In genomic region chr7:133064082-133064825, GRCh38 we compare ENCODE assay signal across 21 cellular contexts. TPM values are rescaled to one million over a fixed set of nuclear protein-coding genes. Genes with fewer than 3 reads are reported as not detected.
DNase-seq lines count a peak whose midpoint lies in the region; ATAC-seq, FAIRE-seq and TF ChIP-seq lines count a peak whose summit lies in the region.
"Had no signal": no experiment of that assay in that cellular context is flagged by ENCODE, and none has a peak within 500 bp of the region (broad histone marks: within the 10 kb centered on the region; RNA-seq: fewer than 3 reads in every experiment).

No MANE protein-coding gene starts in this region.

- H3K4me1 ChIP-seq in left ventricle myocardium inferior (peaks cover 70% of the 10 kb centered on the region), heart right ventricle (peaks cover 0 to 55% (median 37%) of the 10 kb centered on the region in 9 donors), K562 (replicated peaks in 1 of 2; ENCODE audit: control insufficient read depth in 2 of 2, insufficient read depth in 2 of 2, low read length in 2 of 2) (0 out of 5 replicates have a peak, but pooled peaks cover 0 to 2% of the 10 kb centered on the region in 2 experiments), HAP-1 (no peaks in the 10 kb centered on the region)

- H3K4me3 ChIP-seq in left ventricle myocardium inferior (no peak overlapping the region), heart right ventricle (no peak overlapping the region), K562 (no peak overlapping the region), HAP-1 (no peak overlapping the region)
- H3K4me3 ChIP-seq: BLaER1 treated with 17β-estradiol and CSF1 and Interleukin-3, amounts not matched to agents 10 nM and 100 nM had no signal

- H4K20me1 ChIP-seq in K562 (replicated peaks; ENCODE audit: control insufficient read depth, insufficient read depth, low read length): peaks cover 41% of the 10 kb centered on the region

- TF ChIP-seq RAD21 in K562 (CRISPR knock-in tag; conservative IDR thresholded peaks at IDR 0.05 in 1 of 2, IDR thresholded peaks at IDR 0.05 in 1 of 2): no peak

- intact Hi-C loops in left ventricle myocardium inferior (cut with micrococcal nuclease) (no loop called here), heart right ventricle (cut with DNase I) (no loop called here), K562 (cut with micrococcal nuclease) (no loop called here), left cardiac atrium (cut with DNase I) (no loop called here)

- TF ChIP-seq CTCF in left ventricle myocardium inferior (IDR thresholded peaks at IDR 0.05; ENCODE audit: borderline replicate concordance): no peak
- TF ChIP-seq CTCF in heart right ventricle (IDR thresholded peaks at IDR 0.05): no peak
- no peak for TF ChIP-seq CTCF in K562 (IDR thresholded peaks at IDR 0.05 in 2 of 3, conservative IDR thresholded peaks at IDR 0.05 in 1 of 3; ENCODE audit: insufficient read depth in 2 of 3, low read depth in 1 of 3, low read length in 3 of 3)

- no TSS peak for BruUV-seq in K562 (replicated peaks; lab: Mats Ljungman, UMichigan)

- peaks cover 23% of the 10 kb centered on the region for H3K36me3 ChIP-seq in left ventricle myocardium inferior
- peaks cover 0 to 33% (median 9%) of the 10 kb centered on the region in 9 donors for H3K36me3 ChIP-seq in heart right ventricle
- H3K36me3 ChIP-seq in K562 (ENCODE audit: control insufficient read depth, insufficient read depth, low read length): peaks cover 68% of the 10 kb centered on the region
- peaks cover 5% of the 10 kb centered on the region for H3K36me3 ChIP-seq in HAP-1 (replicated peaks)

- peaks cover 87% of the 10 kb centered on the region for H3K79me2 ChIP-seq in K562 (ENCODE audit: control insufficient read depth, insufficient read depth, low read length)

- no peak overlapping the region for H2AFZ ChIP-seq in K562 (ENCODE audit: low read depth, low read length)

- CTCF ChIA-PET in K562 (lab: Yijun Ruan, JAX; ENCODE audit: low intra/inter-chr PET ratio): no interaction called here

- POLR2A ChIA-PET in K562 (lab: Yijun Ruan, JAX): interaction anchor here (1.0 to 1.3 kb wide), 2 partner anchors 10 to 13 kb away, joined by 3 to 4 read pairs; no protein-coding TSS in a partner anchor

- peak overlapping the region; percentile 46 for H3K27ac ChIP-seq in left ventricle myocardium inferior (replicated peaks)
- peak overlapping the region in 4 of 10 donors; percentile 13 to 30 (median 16) for H3K27ac ChIP-seq in heart right ventricle
- no peak overlapping the region for H3K27ac ChIP-seq in K562 (ENCODE audit: extremely low read depth, low read depth, low read length)
- H3K27ac ChIP-seq: 22Rv1; BLaER1 treated with 17β-estradiol and CSF1 and Interleukin-3, amounts not matched to agents 10 nM and 100 nM; HL-60 had no signal

- ATAC-seq in heart right ventricle (no peak), K562 (no peak), GM18505 (IDR thresholded peaks at IDR 0.05; ENCODE audit: unreplicated experiment) (no peak), left cardiac atrium (no peak)
- ATAC-seq: CD8-positive, alpha-beta T cell had no signal

- TF ChIP-seq POLR2A in K562 (conservative IDR thresholded peaks at IDR 0.05) (no peak), GM18505 (IDR thresholded peaks at IDR 0.05; ENCODE audit: borderline replicate concordance, extremely low read depth, insufficient read depth, insufficient read length) (no peak)

- no peak overlapping the region for H3K9ac ChIP-seq in K562 (ENCODE audit: insufficient read depth in 1 of 2, low read depth in 2 of 2, low read length in 2 of 2)
- H3K9ac ChIP-seq: BLaER1 treated with 17β-estradiol and CSF1 and Interleukin-3, amounts not matched to agents 10 nM and 100 nM had no signal

- WGBS in heart right ventricle, 2 donors: 68 to 72% methylated on average over 4 of the region's 4 CpGs
- 94% methylated on average over 4 of the region's 4 CpGs for WGBS in K562 (ENCODE audit: insufficient coverage, low coverage, missing lambda C conversion rate)

- DNase-seq in left ventricle myocardium inferior: no peak
- no peak for DNase-seq in heart right ventricle
- no peak for DNase-seq in GM18507 (ENCODE audit: extremely low spot score, insufficient read length, low read depth)
- DNase-seq in K562 (ENCODE audit: extremely low read depth in 1 of 4, low spot score in 3 of 4): no peak
- DNase-seq in lung microvascular endothelial cell (ENCODE audit: low read depth in 2 of 2): peak; percentile 8 to 51
- no peak for DNase-seq in HAP-1 (ENCODE audit: low spot score in 2 of 2)
- no peak for DNase-seq in left cardiac atrium
- DNase-seq: Calu3; CD8-positive, alpha-beta T cell; DMS 273 treated with DMSO at 0.1 percent for 48 hours; DMS53; DND-41; GOT3; H7; KG1 had no signal

- no peak for TF ChIP-seq EP300 in K562 (IDR thresholded peaks at IDR 0.05; ENCODE audit: low read length)

- H3K4me2 ChIP-seq in K562 (ENCODE audit: insufficient read depth, low read length): no peak overlapping the region
- H3K4me2 ChIP-seq: BLaER1 treated with 17β-estradiol and CSF1 and Interleukin-3, amounts not matched to agents 10 nM and 100 nM had no signal

- H3K9me1 ChIP-seq in K562 (ENCODE audit: control insufficient read depth, insufficient read depth, low read length): peaks cover 6% of the 10 kb centered on the region

- in situ Hi-C loops in K562 (cut with MboI) (no loop called here), HAP-1 (cut with MboI; ENCODE audit: low sequenced_read_pairs) (no loop called here)

- H3K27me3 ChIP-seq in left ventricle myocardium inferior (ENCODE audit: low read depth): no peaks in the 10 kb centered on the region
- no peaks in the 10 kb centered on the region for H3K27me3 ChIP-seq in heart right ventricle
- no peaks in the 10 kb centered on the region for H3K27me3 ChIP-seq in K562 (ENCODE audit: control insufficient read depth in 2 of 2, insufficient read depth in 2 of 2, low read length in 2 of 2)
- H3K27me3 ChIP-seq in HAP-1 (ENCODE audit: low read depth): no peaks in the 10 kb centered on the region
- H3K27me3 ChIP-seq: BLaER1 treated with 17β-estradiol and CSF1 and Interleukin-3, amounts not matched to agents 10 nM and 100 nM had no signal

- FAIRE-seq in GM18507 (lab: Jason Lieb, UNC): peak; percentile 35
- no peak for FAIRE-seq in K562 (lab: Jason Lieb, UNC)
- FAIRE-seq: G401.6, GM12891 had no signal

- H3K9me3 ChIP-seq in left ventricle myocardium inferior (replicated peaks): no peaks in the 10 kb centered on the region
- H3K9me3 ChIP-seq in heart right ventricle: no peaks in the 10 kb centered on the region
- H3K9me3 ChIP-seq in K562 (replicated peaks; ENCODE audit: control insufficient read depth, insufficient read depth, low read depth, low read length): no peaks in the 10 kb centered on the region
- H3K9me3 ChIP-seq in HAP-1: no peaks in the 10 kb centered on the region

TF ChIP-seq in K562, 482 proteins besides CTCF, POLR2A, EP300 and RAD21:
- no peak for TF ChIP-seq PRPF4 (IDR thresholded peaks at IDR 0.05; ENCODE audit: insufficient read depth, low read depth, low read length, poor library complexity, severe bottlenecking)
- TF ChIP-seq C11orf30 (IDR thresholded peaks at IDR 0.05; ENCODE audit: low read depth): peak; percentile 70
- 0 out of 2 replicates have a peak, but pooled peaks have one; percentile 49 for TF ChIP-seq MAFF (IDR thresholded peaks at IDR 0.05; ENCODE audit: low read length)
- no peak for TF ChIP-seq HDAC1 (IDR thresholded peaks at IDR 0.05)
- no peak for TF ChIP-seq HNRNPUL1 (IDR thresholded peaks at IDR 0.05; ENCODE audit: low read length)
- no peak for TF ChIP-seq ZNF311 (CRISPR knock-in tag; IDR thresholded peaks at IDR 0.05)
- peak; percentile 34; the same call in 1 of the 2 replicates for TF ChIP-seq HMBOX1 (IDR thresholded peaks at IDR 0.05)
- TF ChIP-seq ZNF316 (IDR thresholded peaks at IDR 0.05): peak; percentile 85
- no peak for TF ChIP-seq ZNF140 (CRISPR knock-in tag; IDR thresholded peaks at IDR 0.05)
- TF ChIP-seq FOXK1 (CRISPR knock-in tag; IDR thresholded peaks at IDR 0.05; ENCODE audit: borderline replicate concordance): no peak
- TF ChIP-seq ZNF445 (CRISPR knock-in tag; IDR thresholded peaks at IDR 0.05; ENCODE audit: low read depth): no peak
- TF ChIP-seq MCM3 (IDR thresholded peaks at IDR 0.05): no peak
- peak; percentile 19; the same call in 1 of the 2 replicates for TF ChIP-seq MAFK (IDR thresholded peaks at IDR 0.05; ENCODE audit: low read length)

RNA-seq across cellular contexts. Expression of gene CHCHD3, which starts 17.6 kb away (rescaled TPM):
- total RNA-seq in left ventricle myocardium inferior (209 TPM), heart right ventricle (100 to 1,000 TPM; 133 to 215 (median 192) TPM), K562 (2014; rRNA removed) (254 and 266 TPM in 2 replicates), K562 (2014; rRNA removed; fragmentation: Illumina TruSeq; extraction: Trizol) (238 and 252 TPM in 2 replicates), K562 (2015; rRNA removed; fragmentation: Illumina TruSeq; extraction: Trizol) (230 and 245 TPM in 2 replicates), K562 (2021) (170 and 177 TPM in 2 replicates), lung microvascular endothelial cell (49.7 and 53.2 TPM in 2 replicates), left cardiac atrium (100 to 1,000 TPM; 127 to 145 TPM)
- polyA plus RNA-seq in heart right ventricle (100 to 1,000 TPM in 1 of 2 donors, 10 to 100 TPM in 1; 42.6 to 139 TPM), K562 (2011; rRNA removed) (204 and 232 TPM in 2 replicates), K562 (2014; fragmentation: Illumina TruSeq; extraction: Trizol) (219 and 279 TPM in 2 replicates), K562 (2014; fragmentation: Nextera tagmentation; extraction: Ambion mirVana) (100 to 1,000 TPM in 1 of 2 experiments, 10 to 100 TPM in 1; 66.2 to 110 TPM), K562 (2014; rRNA removed) (157 and 165 TPM in 2 replicates)
- 87.4 and 161 TPM in 2 replicates for total RNA-seq in K562 (2011; cell fraction: chromatin; rRNA removed; ENCODE audit: low replicate concordance)
- 66.5 and 86.1 TPM in 2 replicates for total RNA-seq in K562 (2011; cell fraction: nucleolus; rRNA removed)
- 95.3 and 156 TPM in 2 replicates for total RNA-seq in K562 (2011; cell fraction: nucleoplasm; rRNA removed)
- 61.4 and 114 TPM in 2 replicates for polyA plus RNA-seq in K562 (2011; cell fraction: cytosol; rRNA removed)
- polyA plus RNA-seq in K562 (2011; cell fraction: nucleus; rRNA removed): 42.6 and 86.9 TPM in 2 replicates
- 158 and 160 TPM in 2 replicates for polyA plus RNA-seq in K562 (2012)
- polyA minus RNA-seq in K562 (2011; rRNA and poly(A)+ RNA removed): 272 and 340 TPM in 2 replicates
- 147 and 159 TPM in 2 replicates for polyA minus RNA-seq in K562 (2011; cell fraction: cytosol; rRNA and poly(A)+ RNA removed)
- polyA minus RNA-seq in K562 (2011; cell fraction: nucleus; rRNA and poly(A)+ RNA removed): 90.2 and 142 TPM in 2 replicates

Comparison
In these comparisons a context has a peak if more than half of its experiments do, and no peak if none do; other contexts are left out.
1. DNase-seq: peak in lung microvascular endothelial cell (2 of 2); none in left ventricle myocardium inferior (single experiment), heart right ventricle (0 of 2), GM18507 (single experiment), K562 (0 of 4), HAP-1 (0 of 2) and left cardiac atrium (single experiment).